ENCODE assay signal across 13 cellular contexts in genomic region chr17:65345261-65346060, GRCh38.
DNase-seq lines count a peak whose midpoint lies in the region; ATAC-seq and TF ChIP-seq lines count a peak whose summit lies in the region.
"Had no signal": no experiment of that assay in that cellular context is flagged by ENCODE, and none has a peak within 500 bp of the region (broad histone marks: within the 10 kb centered on the region; RNA-seq: fewer than 3 reads in every experiment).

No MANE protein-coding gene starts in this region.

- no peaks in the 10 kb centered on the region for H3K36me3 ChIP-seq in testis (ENCODE audit: low read depth, missing control alignments)
- H3K36me3 ChIP-seq: suprapubic skin had no signal

- no peak for TF ChIP-seq POLR2A in testis (IDR thresholded peaks at IDR 0.05)

- intact Hi-C loops in testis (cut with DNase I; ENCODE audit: low total_unique reads) = no loop called here

- TF ChIP-seq CTCF in testis (IDR thresholded peaks at IDR 0.05) = no peak

- H3K27ac ChIP-seq in testis = no peak overlapping the region
- H3K27ac ChIP-seq: suprapubic skin had no signal

- H3K9me3 ChIP-seq in testis = no peaks in the 10 kb centered on the region

- peak overlapping the region; percentile 27 for H3K27ac Mint-ChIP-seq in activated T-cell treated with anti-CD3 and anti-CD28 coated beads, Interleukin-2, amount 50 U/mL, for 72 hours
- H3K27ac Mint-ChIP-seq: nephron had no signal

- peak; percentile 33 for DNase-seq in activated CD8-positive, alpha-beta memory T cell treated with anti-CD3 and anti-CD28 coated beads, Interleukin-2, amount 50 U/mL, for 1 hour (ENCODE audit: extremely low read depth)
- no peak for DNase-seq in activated CD8-positive, alpha-beta memory T cell treated with anti-CD3 and anti-CD28 coated beads for 24 hours
- DNase-seq in activated T-cell treated with anti-CD3 and anti-CD28 coated beads, Interleukin-2, amount 50 U/mL, for 72 hours = no peak
- DNase-seq in lung microvascular endothelial cell (ENCODE audit: low read depth in 2 of 2) (peak; percentile 37 to 73), NCI-H510A (lab: John Stamatoyannopoulos, UW) (no peak), SIG-M5 treated with dmso at 0.1 percent for 504 hours (lab: John Stamatoyannopoulos, UW; ENCODE audit: unreplicated experiment) (no peak), testis (no peak)
- DNase-seq in stimulated activated CD8-positive, alpha-beta memory T cell treated with anti-CD3 and anti-CD28 coated beads, Interleukin-7, amount 100 ng/mL, for 4 hours (ENCODE audit: low read depth in 2 of 2) = peak; percentile 33 to 36
- DNase-seq: DMS79, NCI-H2171, T-helper 9 cell had no signal

- H3K9me3 Mint-ChIP-seq in activated T-cell treated with anti-CD3 and anti-CD28 coated beads, Interleukin-2, amount 50 U/mL, for 72 hours = peaks cover 6 to 9% of the 10 kb centered on the region in 2 donors

- peak in 1 of 2 donors; percentile 32 for ATAC-seq in activated T-cell treated with anti-CD3 and anti-CD28 coated beads, Interleukin-2, amount 50 U/mL, for 72 hours (replicated peaks in 1 of 2)

- no peaks in the 10 kb centered on the region for H3K27me3 ChIP-seq in testis

- no peak overlapping the region for H3K4me3 ChIP-seq in testis
- H3K4me3 ChIP-seq: suprapubic skin had no signal

- no peaks in the 10 kb centered on the region for H3K4me1 ChIP-seq in testis
- H3K4me1 ChIP-seq: suprapubic skin had no signal

- H3K36me3 Mint-ChIP-seq in activated T-cell treated with anti-CD3 and anti-CD28 coated beads, Interleukin-2, amount 50 U/mL, for 72 hours (ENCODE audit: insufficient read depth in 2 of 2) = peaks cover 6 to 10% of the 10 kb centered on the region in 2 donors

- peak overlapping the region in 1 of 2 donors; percentile 50 for H3K4me3 Mint-ChIP-seq in activated T-cell treated with anti-CD3 and anti-CD28 coated beads, Interleukin-2, amount 50 U/mL, for 72 hours
- H3K4me3 Mint-ChIP-seq: nephron had no signal

- 78 to 84% methylated on average over 15 of the region's 15 CpGs for WGBS in testis, 2 donors

- H3K4me1 Mint-ChIP-seq in activated T-cell treated with anti-CD3 and anti-CD28 coated beads, Interleukin-2, amount 50 U/mL, for 72 hours (ENCODE audit: low read depth) = peaks cover 17% of the 10 kb centered on the region
- H3K4me1 Mint-ChIP-seq: nephron had no signal

- H3K27me3 Mint-ChIP-seq in activated T-cell treated with anti-CD3 and anti-CD28 coated beads, Interleukin-2, amount 50 U/mL, for 72 hours (ENCODE audit: low read depth) = peaks cover 17% of the 10 kb centered on the region

Comparison
In these comparisons a context has a peak if more than half of its experiments do, and no peak if none do; other contexts are left out.
1. DNase-seq: peak in activated CD8-positive, alpha-beta memory T cell treated with anti-CD3 and anti-CD28 coated beads, Interleukin-2, amount 50 U/mL, for 1 hour (single experiment), lung microvascular endothelial cell (2 of 2) and stimulated activated CD8-positive, alpha-beta memory T cell treated with anti-CD3 and anti-CD28 coated beads, Interleukin-7, amount 100 ng/mL, for 4 hours (2 of 2); none in activated CD8-positive, alpha-beta memory T cell treated with anti-CD3 and anti-CD28 coated beads for 24 hours (single experiment), activated T-cell treated with anti-CD3 and anti-CD28 coated beads, Interleukin-2, amount 50 U/mL, for 72 hours (0 of 2), NCI-H510A (single experiment), SIG-M5 treated with dmso at 0.1 percent for 504 hours (single experiment) and testis (single experiment).